In genomic region chr15:99130314-99130713, GRCh38 we compare ENCODE assay signal across 15 cellular contexts.
"Had no signal": no experiment of that assay in that cellular context is flagged by ENCODE, and none has a peak within 500 bp of the region (broad histone marks: within the 10 kb centered on the region; RNA-seq: fewer than 3 reads in every experiment).

No MANE protein-coding gene starts in this region.

- H3K9me3 ChIP-seq: SJCRH30, testis had no signal

- H3K9me3 Mint-ChIP-seq: activated CD4-positive, alpha-beta memory T cell treated with anti-CD3 and anti-CD28 coated beads for 36 hours; activated T-cell treated with anti-CD3 and anti-CD28 coated beads, Interleukin-2, amount 50 U/mL, for 4 hours; nephron; stimulated activated naive B cell treated with anti-CD40 and anti-IgM and Interleukin-4, amounts not matched to agents 10 μg/mL and 1 μg/mL and 100 μg/mL, for 72 hours had no signal

- H3K36me3 Mint-ChIP-seq: activated CD4-positive, alpha-beta memory T cell treated with anti-CD3 and anti-CD28 coated beads for 36 hours; activated naive CD8-positive, alpha-beta T cell; stimulated activated naive B cell treated with anti-CD40 and anti-IgM and Interleukin-4, amounts not matched to agents 10 μg/mL and 1 μg/mL and 100 μg/mL, for 72 hours had no signal

- DNase-seq: activated CD4-positive, alpha-beta memory T cell treated with anti-CD3 and anti-CD28 coated beads for 36 hours; activated effector memory CD4-positive, alpha-beta T cell treated with anti-CD3 and anti-CD28 coated beads, Interleukin-2, amount 50 U/mL, for 16 hours; activated T-cell treated with anti-CD3 and anti-CD28 coated beads, Interleukin-2, amount 50 U/mL, for 4 hours; cortex of kidney; effector memory CD4-positive, alpha-beta T cell; hypothalamus; retina; SJCRH30; stimulated activated naive B cell treated with anti-CD40 and anti-IgM and Interleukin-4, amounts not matched to agents 10 μg/mL and 1 μg/mL and 100 μg/mL, for 72 hours had no signal

- H3K4me3 Mint-ChIP-seq: activated CD4-positive, alpha-beta memory T cell treated with anti-CD3 and anti-CD28 coated beads for 36 hours; activated naive CD8-positive, alpha-beta T cell; activated T-cell treated with anti-CD3 and anti-CD28 coated beads, Interleukin-2, amount 50 U/mL, for 4 hours; nephron; stimulated activated naive B cell treated with anti-CD40 and anti-IgM and Interleukin-4, amounts not matched to agents 10 μg/mL and 1 μg/mL and 100 μg/mL, for 72 hours had no signal

- H3K27me3 Mint-ChIP-seq: activated CD4-positive, alpha-beta memory T cell treated with anti-CD3 and anti-CD28 coated beads for 36 hours; activated naive CD8-positive, alpha-beta T cell; stimulated activated naive B cell treated with anti-CD40 and anti-IgM and Interleukin-4, amounts not matched to agents 10 μg/mL and 1 μg/mL and 100 μg/mL, for 72 hours had no signal

- H3K27ac Mint-ChIP-seq: activated CD4-positive, alpha-beta memory T cell treated with anti-CD3 and anti-CD28 coated beads for 36 hours; activated naive CD8-positive, alpha-beta T cell; stimulated activated naive B cell treated with anti-CD40 and anti-IgM and Interleukin-4, amounts not matched to agents 10 μg/mL and 1 μg/mL and 100 μg/mL, for 72 hours had no signal

- H3K4me3 ChIP-seq: cardiac muscle cell, lung, SJCRH30, skin epidermis, testis had no signal

- H3K36me3 ChIP-seq: cardiac muscle cell had no signal

- H3K27me3 ChIP-seq: cardiac muscle cell, SJCRH30, testis had no signal

- H3K4me1 ChIP-seq: testis had no signal

- H3K27ac ChIP-seq: cardiac muscle cell, SJCRH30, skin epidermis, testis had no signal
